In genomic region chr12:115004469-115005146, GRCh38 we compare ENCODE assay signal across 23 cellular contexts.
DNase-seq lines count a peak whose midpoint lies in the region; ATAC-seq and TF ChIP-seq lines count a peak whose summit lies in the region.
"Had no signal": no experiment of that assay in that cellular context is flagged by ENCODE, and none has a peak within 500 bp of the region (broad histone marks: within the 10 kb centered on the region; RNA-seq: fewer than 3 reads in every experiment).

No MANE protein-coding gene starts in this region.

- no peak for TF ChIP-seq EP300 in suprapubic skin (IDR thresholded peaks at IDR 0.05)

- intact Hi-C loops in body of pancreas (cut with DNase I): no loop called here

- WGBS in mesenchymal stem cell: 79% methylated on average over 5 of the region's 6 CpGs
- WGBS in suprapubic skin: 72% methylated on average over 6 of the region's 6 CpGs
- 56 to 60% methylated on average over 6 of the region's 6 CpGs for WGBS in body of pancreas, 2 donors

- H3K27ac ChIP-seq in mesenchymal stem cell (ENCODE audit: low read length, poor library complexity, severe bottlenecking) (no peak overlapping the region), suprapubic skin (no peak overlapping the region), body of pancreas (no peak overlapping the region)
- H3K27ac ChIP-seq: testis had no signal

- TF ChIP-seq CTCF in suprapubic skin (IDR thresholded peaks at IDR 0.05): no peak
- TF ChIP-seq CTCF in body of pancreas (IDR thresholded peaks at IDR 0.05): no peak

- H3K14ac ChIP-seq in mesenchymal stem cell (ENCODE audit: low read length in 2 of 2): no peak overlapping the region

- H2BK12ac ChIP-seq in mesenchymal stem cell (ENCODE audit: low read length in 2 of 2): peak overlapping the region; percentile 10 to 63

- in situ Hi-C loops in ACHN (cut with HindIII; ENCODE audit: low pct_ligation_motif_present, low pct_unique_long_range_greater_than_20kb, low sequenced_read_pairs): loop anchor here (25.0 kb wide), 1 partner anchor 167 kb away; no protein-coding TSS in a partner anchor

- no peak overlapping the region for H3K4ac ChIP-seq in mesenchymal stem cell (ENCODE audit: low read depth in 1 of 2, low read length in 2 of 2)

- no peak overlapping the region for H3K23ac ChIP-seq in mesenchymal stem cell (ENCODE audit: low read length in 2 of 2)

- no peak for TF ChIP-seq POLR2A in suprapubic skin (IDR thresholded peaks at IDR 0.05)
- TF ChIP-seq POLR2A in body of pancreas (IDR thresholded peaks at IDR 0.05): no peak

- H3K36me3 ChIP-seq in mesenchymal stem cell (ENCODE audit: control insufficient read depth in 1 of 2, insufficient read depth in 2 of 2, low read depth in 1 of 2, low read length in 2 of 2) (no peaks in the 10 kb centered on the region), suprapubic skin (no peaks in the 10 kb centered on the region), body of pancreas (replicated peaks in 1 of 2; ENCODE audit: insufficient read depth in 1 of 2, low read depth in 2 of 2) (no peaks in the 10 kb centered on the region)

- H3K79me1 ChIP-seq in mesenchymal stem cell (replicated peaks; ENCODE audit: low read length, poor library complexity, severe bottlenecking): no peaks in the 10 kb centered on the region

- no peak overlapping the region for H3K18ac ChIP-seq in mesenchymal stem cell (ENCODE audit: low read depth in 1 of 2, low read length in 2 of 2)

- no peak overlapping the region for H4K8ac ChIP-seq in mesenchymal stem cell (ENCODE audit: low read length)

- H3K4me3 ChIP-seq in mesenchymal stem cell (ENCODE audit: insufficient read depth in 1 of 2, low read depth in 1 of 2, low read length in 2 of 2): no peak overlapping the region
- H3K4me3 ChIP-seq in suprapubic skin: no peak overlapping the region
- H3K4me3 ChIP-seq in body of pancreas: no peak overlapping the region
- H3K4me3 ChIP-seq: testis had no signal

- H2BK15ac ChIP-seq in mesenchymal stem cell (ENCODE audit: low read depth, poor library complexity, severe bottlenecking): no peak overlapping the region

- no peaks in the 10 kb centered on the region for H3K27me3 ChIP-seq in mesenchymal stem cell (ENCODE audit: control insufficient read depth in 1 of 2, insufficient read depth in 1 of 2, low read length in 2 of 2)
- H3K27me3 ChIP-seq in suprapubic skin: peaks cover 3% of the 10 kb centered on the region
- H3K27me3 ChIP-seq in body of pancreas: no peaks in the 10 kb centered on the region
- H3K27me3 ChIP-seq: testis had no signal

- H2AFZ ChIP-seq in mesenchymal stem cell (ENCODE audit: low read depth, low read length): no peak overlapping the region

- H3K4me2 ChIP-seq in mesenchymal stem cell (ENCODE audit: low read length, poor library complexity, severe bottlenecking): no peak overlapping the region

- H2BK5ac ChIP-seq in mesenchymal stem cell (ENCODE audit: low read depth, low read length, poor library complexity, severe bottlenecking): no peak overlapping the region

- no peak overlapping the region for H4K91ac ChIP-seq in mesenchymal stem cell (ENCODE audit: low read length)

- H3K4me1 ChIP-seq in mesenchymal stem cell (ENCODE audit: control insufficient read depth, insufficient read depth, low read depth, low read length) (no peaks in the 10 kb centered on the region), suprapubic skin (no peaks in the 10 kb centered on the region), body of pancreas (no peaks in the 10 kb centered on the region)

- no peak overlapping the region for H2BK120ac ChIP-seq in mesenchymal stem cell (ENCODE audit: low read depth, low read length)

- ATAC-seq in esophagus mucosa: peak; percentile 13
- no peak for ATAC-seq in body of pancreas
- ATAC-seq: stimulated activated naive B cell treated with anti-CD40 and anti-IgM and Interleukin-4, amounts not matched to agents 10 μg/mL and 1 μg/mL and 100 μg/mL, for 72 hours had no signal

- H3K9ac ChIP-seq in mesenchymal stem cell (ENCODE audit: low read length): no peak overlapping the region

- no peaks in the 10 kb centered on the region for H3K9me3 ChIP-seq in mesenchymal stem cell (ENCODE audit: control insufficient read depth, low read length)
- H3K9me3 ChIP-seq in suprapubic skin: no peaks in the 10 kb centered on the region
- no peaks in the 10 kb centered on the region for H3K9me3 ChIP-seq in body of pancreas
- H3K9me3 ChIP-seq: testis had no signal

- peak; percentile 28 for DNase-seq in Daoy (ENCODE audit: low read depth)
- peak; percentile 36 for DNase-seq in NCI-H2196 (lab: John Stamatoyannopoulos, UW; ENCODE audit: unreplicated experiment)
- peak; percentile 93 for DNase-seq in mesenchymal stem cell
- no peak for DNase-seq in suprapubic skin (ENCODE audit: low spot score in 2 of 2)
- DNase-seq in body of pancreas: no peak
- DNase-seq in ACHN: no peak
- no peak for DNase-seq in SIG-M5 (lab: John Stamatoyannopoulos, UW)
- DNase-seq: activated CD4-positive, alpha-beta T cell treated with anti-CD3 and anti-CD28 coated beads for 1 hour; activated naive CD4-positive, alpha-beta T cell; activated T-cell treated with anti-CD3 and anti-CD28 coated beads, Interleukin-2, amount 50 U/mL, for 1 hour; amygdala; central memory CD4-positive, alpha-beta T cell; mesendoderm; naive B cell; NCI-H1417; NCI-H526 treated with DMSO at 0.1 percent for 48 hours; occipital lobe; Right ventricle myocardium superior; stimulated activated CD4-positive, alpha-beta T cell treated with anti-CD3 and anti-CD28 coated beads, Interleukin-2, amount 100 ng/mL, for 48 hours; stimulated activated naive B cell treated with anti-CD40 and anti-IgM and Interleukin-4, amounts not matched to agents 10 μg/mL and 1 μg/mL and 100 μg/mL, for 72 hours; T-helper 1 cell; testis had no signal

- H2AK5ac ChIP-seq in mesenchymal stem cell (ENCODE audit: low read length, severe bottlenecking): no peak overlapping the region

Comparison
In these comparisons a context has a peak if more than half of its experiments do, and no peak if none do; other contexts are left out.
1. DNase-seq: peak in Daoy (single experiment), NCI-H2196 (single experiment) and mesenchymal stem cell (single experiment); none in suprapubic skin (0 of 2), body of pancreas (0 of 4), ACHN (single experiment) and SIG-M5 (single experiment).